In genomic region chr12:19223695-19224094, GRCh38 we compare ENCODE assay signal across 1 cellular context.
TF ChIP-seq lines count a peak whose summit lies in the region.

No MANE protein-coding gene starts in this region.

TF ChIP-seq in IMR-90, 13 proteins besides CTCF, POLR2A, EP300 and RAD21:
- TF ChIP-seq CHD1 (IDR thresholded peaks at IDR 0.05; ENCODE audit: low read depth, low read length): no peak
- no peak for TF ChIP-seq BHLHE40 (IDR thresholded peaks at IDR 0.05; ENCODE audit: low read depth, low read length)
- no peak for TF ChIP-seq RFX5 (IDR thresholded peaks at IDR 0.05; ENCODE audit: low read depth, low read length)
- no peak for TF ChIP-seq MXI1 (IDR thresholded peaks at IDR 0.05; ENCODE audit: borderline replicate concordance, low read depth, low read length)
- TF ChIP-seq FOS (IDR thresholded peaks at IDR 0.05; ENCODE audit: low read depth, low read length): no peak
- no peak for TF ChIP-seq MAZ (IDR thresholded peaks at IDR 0.05; ENCODE audit: borderline replicate concordance, low read depth, low read length)
- TF ChIP-seq, protein P1, sequence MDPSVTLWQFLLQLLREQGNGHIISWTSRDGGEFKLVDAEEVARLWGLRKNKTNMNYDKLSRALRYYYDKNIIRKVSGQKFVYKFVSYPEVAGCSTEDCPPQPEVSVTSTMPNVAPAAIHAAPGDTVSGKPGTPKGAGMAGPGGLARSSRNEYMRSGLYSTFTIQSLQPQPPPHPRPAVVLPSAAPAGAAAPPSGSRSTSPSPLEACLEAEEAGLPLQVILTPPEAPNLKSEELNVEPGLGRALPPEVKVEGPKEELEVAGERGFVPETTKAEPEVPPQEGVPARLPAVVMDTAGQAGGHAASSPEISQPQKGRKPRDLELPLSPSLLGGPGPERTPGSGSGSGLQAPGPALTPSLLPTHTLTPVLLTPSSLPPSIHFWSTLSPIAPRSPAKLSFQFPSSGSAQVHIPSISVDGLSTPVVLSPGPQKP (IDR thresholded peaks at IDR 0.05; ENCODE audit: borderline replicate concordance, low read depth, low read length): no peak
- no peak for TF ChIP-seq MAFK (IDR thresholded peaks at IDR 0.05; ENCODE audit: low read depth, low read length)
- no peak for TF ChIP-seq SMC3 (IDR thresholded peaks at IDR 0.05; ENCODE audit: low read depth, low read length)
